ENCODE assay signal across 10 cellular contexts in the genomic region with DNA sequence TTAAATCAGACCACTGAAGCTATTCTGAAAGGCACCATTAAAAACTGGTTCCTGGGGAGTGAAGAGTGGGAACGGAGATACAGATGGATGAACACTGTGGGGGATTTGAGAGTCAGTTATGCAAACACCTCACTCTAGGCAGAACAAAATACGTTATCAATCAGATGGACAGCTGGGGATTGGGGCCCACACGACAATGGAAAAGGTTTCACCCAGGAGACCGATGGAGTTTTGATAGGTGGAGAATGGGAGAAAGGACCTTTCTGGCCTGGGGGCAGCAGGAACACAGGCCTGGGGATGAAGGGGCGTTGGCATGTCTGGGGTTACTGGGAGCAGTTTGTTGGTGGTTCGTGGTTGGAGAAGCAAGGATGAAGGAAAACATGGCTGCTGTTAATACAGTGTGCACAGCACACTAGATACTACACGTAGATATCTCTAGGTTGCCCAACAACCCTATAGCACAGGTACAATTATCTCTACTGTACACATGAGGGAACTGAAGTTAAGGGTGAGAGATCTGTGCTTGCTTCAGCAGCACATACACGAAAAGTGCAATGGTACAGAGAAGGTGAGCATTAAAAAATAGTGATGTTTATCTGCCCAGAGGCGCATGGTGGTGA. TPM values are rescaled to one million over a fixed set of nuclear protein-coding genes. Genes with fewer than 3 reads are reported as not detected.
DNase-seq lines count a peak whose midpoint lies in the region; ATAC-seq and TF ChIP-seq lines count a peak whose summit lies in the region.
"Had no signal": no experiment of that assay in that cellular context is flagged by ENCODE, and none has a peak within 500 bp of the region (broad histone marks: within the 10 kb centered on the region; RNA-seq: fewer than 3 reads in every experiment).

No MANE protein-coding gene starts in this region.

- H3K27me3 ChIP-seq in WERI-Rb-1 (ENCODE audit: insufficient read depth, low read depth, severe bottlenecking) (no peaks in the 10 kb centered on the region), hepatocyte (no peaks in the 10 kb centered on the region)
- H3K27me3 ChIP-seq: ovary had no signal

- no peaks in the 10 kb centered on the region for H3K9me2 ChIP-seq in hepatocyte (replicated peaks; ENCODE audit: insufficient read depth)

- no peak overlapping the region for H2AFZ ChIP-seq in hepatocyte

- no peak for TF ChIP-seq CTCF in progenitor cell of endocrine pancreas (IDR thresholded peaks at IDR 0.05; ENCODE audit: unreplicated experiment)
- no peak for TF ChIP-seq CTCF in WERI-Rb-1 (IDR thresholded peaks at IDR 0.05; ENCODE audit: low read depth, low read length)
- no peak for TF ChIP-seq CTCF in CD14-positive monocyte (IDR thresholded peaks at IDR 0.05)
- TF ChIP-seq CTCF in hepatocyte (IDR thresholded peaks at IDR 0.05; ENCODE audit: poor library complexity) = no peak

- WGBS in hepatocyte (ENCODE audit: low lambda C conversion rate, missing lambda C conversion rate) = 85% methylated on average over 9 of the region's 9 CpGs

- peak overlapping the region; percentile 35 for H3K27ac Mint-ChIP-seq in activated naive CD4-positive, alpha-beta T cell treated with anti-CD3 and anti-CD28 coated beads, Interleukin-2, amount 10 ng/mL, durations not matched to agents 7 days and 5 days
- no peak overlapping the region for H3K27ac Mint-ChIP-seq in activated naive CD4-positive, alpha-beta T cell treated with anti-CD3 and anti-CD28 coated beads, Interleukin-2, amount 50 U/mL, for 72 hours
- H3K27ac Mint-ChIP-seq in progenitor cell of endocrine pancreas = peak overlapping the region; percentile 12
- H3K27ac Mint-ChIP-seq in CD14-positive monocyte = peak overlapping the region in 1 of 7 donors; percentile 0

- no peak overlapping the region for H3K27ac ChIP-seq in WERI-Rb-1
- H3K27ac ChIP-seq in hepatocyte = no peak overlapping the region
- H3K27ac ChIP-seq: ovary had no signal

- H4K20me1 ChIP-seq in hepatocyte (ENCODE audit: insufficient read depth, poor library complexity, severe bottlenecking) = no peaks in the 10 kb centered on the region

- peaks cover 13% of the 10 kb centered on the region for H3K9me3 Mint-ChIP-seq in activated naive CD4-positive, alpha-beta T cell treated with anti-CD3 and anti-CD28 coated beads, Interleukin-2, amount 10 ng/mL, durations not matched to agents 7 days and 5 days
- H3K9me3 Mint-ChIP-seq in activated naive CD4-positive, alpha-beta T cell treated with anti-CD3 and anti-CD28 coated beads, Interleukin-2, amount 50 U/mL, for 72 hours = peaks cover 0 to 9% of the 10 kb centered on the region in 2 donors
- peaks cover 3% of the 10 kb centered on the region for H3K9me3 Mint-ChIP-seq in progenitor cell of endocrine pancreas (ENCODE audit: low read depth)
- H3K9me3 Mint-ChIP-seq in CD14-positive monocyte = peaks cover 0 to 4% (median 2%) of the 10 kb centered on the region in 7 donors

- H3K4me1 Mint-ChIP-seq in activated naive CD4-positive, alpha-beta T cell treated with anti-CD3 and anti-CD28 coated beads, Interleukin-2, amount 10 ng/mL, durations not matched to agents 7 days and 5 days = peaks cover 33% of the 10 kb centered on the region
- H3K4me1 Mint-ChIP-seq in progenitor cell of endocrine pancreas (ENCODE audit: low read depth) (peaks cover 13% of the 10 kb centered on the region), CD14-positive monocyte (peaks cover 2% of the 10 kb centered on the region)

- H3K4me2 ChIP-seq in hepatocyte = no peak overlapping the region

- no peaks in the 10 kb centered on the region for H3K79me2 ChIP-seq in hepatocyte

- no peak for ATAC-seq in activated naive CD4-positive, alpha-beta T cell treated with anti-CD3 and anti-CD28 coated beads, Interleukin-2, amount 50 U/mL, for 72 hours
- ATAC-seq in GM21526 (IDR thresholded peaks at IDR 0.05; ENCODE audit: low FRiP score, unreplicated experiment) = peak; percentile 73
- peak; percentile 80 for ATAC-seq in HG03571 (IDR thresholded peaks at IDR 0.05; ENCODE audit: unreplicated experiment)

- no peaks in the 10 kb centered on the region for H3K27me3 Mint-ChIP-seq in activated naive CD4-positive, alpha-beta T cell treated with anti-CD3 and anti-CD28 coated beads, Interleukin-2, amount 10 ng/mL, durations not matched to agents 7 days and 5 days
- H3K27me3 Mint-ChIP-seq in progenitor cell of endocrine pancreas (no peaks in the 10 kb centered on the region), CD14-positive monocyte (ENCODE audit: low read depth in 3 of 3) (peaks cover 0 to 1% (median 0%) of the 10 kb centered on the region in 3 donors)

- H3K4me3 ChIP-seq in WERI-Rb-1 (ENCODE audit: low read depth, low read length) = no peak overlapping the region
- H3K4me3 ChIP-seq in hepatocyte = no peak overlapping the region
- H3K4me3 ChIP-seq: ovary had no signal

- no peak overlapping the region for H3K4me3 Mint-ChIP-seq in activated naive CD4-positive, alpha-beta T cell treated with anti-CD3 and anti-CD28 coated beads, Interleukin-2, amount 10 ng/mL, durations not matched to agents 7 days and 5 days
- no peak overlapping the region for H3K4me3 Mint-ChIP-seq in progenitor cell of endocrine pancreas (ENCODE audit: low read depth)
- no peak overlapping the region for H3K4me3 Mint-ChIP-seq in CD14-positive monocyte

- H3K36me3 ChIP-seq in WERI-Rb-1 (peaks cover 4% of the 10 kb centered on the region), hepatocyte (replicated peaks; ENCODE audit: insufficient read depth, low read depth) (no peaks in the 10 kb centered on the region)
- H3K36me3 ChIP-seq: ovary had no signal

- no peaks in the 10 kb centered on the region for H3K4me1 ChIP-seq in hepatocyte (ENCODE audit: insufficient read depth)

- intact Hi-C loops in CD14-positive monocyte (cut with micrococcal nuclease) = no loop called here

- peaks cover 76% of the 10 kb centered on the region for H3K36me3 Mint-ChIP-seq in activated naive CD4-positive, alpha-beta T cell treated with anti-CD3 and anti-CD28 coated beads, Interleukin-2, amount 10 ng/mL, durations not matched to agents 7 days and 5 days
- peaks cover 38 to 50% of the 10 kb centered on the region in 2 donors for H3K36me3 Mint-ChIP-seq in activated naive CD4-positive, alpha-beta T cell treated with anti-CD3 and anti-CD28 coated beads, Interleukin-2, amount 50 U/mL, for 72 hours
- H3K36me3 Mint-ChIP-seq in progenitor cell of endocrine pancreas (ENCODE audit: insufficient read depth) (peaks cover 18% of the 10 kb centered on the region), CD14-positive monocyte (peaks cover 58 to 60% of the 10 kb centered on the region in 2 donors)

- no peaks in the 10 kb centered on the region for H3K9me3 ChIP-seq in WERI-Rb-1 (ENCODE audit: severe bottlenecking)
- H3K9me3 ChIP-seq in hepatocyte (ENCODE audit: low read depth) = no peaks in the 10 kb centered on the region
- H3K9me3 ChIP-seq: ovary had no signal

- DNase-seq in activated naive CD4-positive, alpha-beta T cell treated with anti-CD3 and anti-CD28 coated beads, Interleukin-2, amount 10 ng/mL, durations not matched to agents 7 days and 5 days = no peak
- DNase-seq in activated naive CD4-positive, alpha-beta T cell treated with anti-CD3 and anti-CD28 coated beads, Interleukin-2, amount 50 U/mL, for 72 hours (ENCODE audit: low spot score in 2 of 2) = no peak
- no peak for DNase-seq in progenitor cell of endocrine pancreas (ENCODE audit: low spot score, unreplicated experiment)
- DNase-seq in WERI-Rb-1 = no peak
- no peak for DNase-seq in CD14-positive monocyte (ENCODE audit: low spot score)
- no peak for DNase-seq in hepatocyte (ENCODE audit: low spot score)
- DNase-seq: MV-4-11, ovary had no signal

- CTCF ChIA-PET in activated naive CD4-positive, alpha-beta T cell treated with anti-CD3 and anti-CD28 coated beads, Interleukin-2, amount 10 ng/mL, durations not matched to agents 7 days and 5 days (lab: Charles Lee) = interaction anchor here (1.0 to 1.3 kb wide), 2 partner anchors 14 to 97 kb away, joined by 3 to 4 read pairs; no protein-coding TSS in a partner anchor

RNA-seq across cellular contexts. Expression of a gene that starts 16.5 kb away (rescaled TPM):
- total RNA-seq in activated naive CD4-positive, alpha-beta T cell treated with anti-CD3 and anti-CD28 coated beads, Interleukin-2, amount 50 U/mL, for 72 hours = 10 to 100 TPM; 32.0 to 96.6 TPM
- total RNA-seq in progenitor cell of endocrine pancreas (74.0 and 80.7 TPM in 2 replicates), hepatocyte (109 and 136 TPM in 2 replicates)
- polyA plus RNA-seq in CD14-positive monocyte (10 to 100 TPM; 19.0 to 20.5 TPM), hepatocyte (36.6 and 57.5 TPM in 2 replicates)

Comparison
In these comparisons a context has a peak if more than half of its experiments do, and no peak if none do; other contexts are left out.
1. H3K27ac Mint-ChIP-seq: peak in activated naive CD4-positive, alpha-beta T cell treated with anti-CD3 and anti-CD28 coated beads, Interleukin-2, amount 10 ng/mL, durations not matched to agents 7 days and 5 days (single experiment) and progenitor cell of endocrine pancreas (single experiment); none in activated naive CD4-positive, alpha-beta T cell treated with anti-CD3 and anti-CD28 coated beads, Interleukin-2, amount 50 U/mL, for 72 hours (0 of 2).
2. ATAC-seq: peak in GM21526 (single experiment) and HG03571 (single experiment); none in activated naive CD4-positive, alpha-beta T cell treated with anti-CD3 and anti-CD28 coated beads, Interleukin-2, amount 50 U/mL, for 72 hours (0 of 2).